Comparison of ENCODE assay signal across 15 cellular contexts in the genomic region with DNA sequence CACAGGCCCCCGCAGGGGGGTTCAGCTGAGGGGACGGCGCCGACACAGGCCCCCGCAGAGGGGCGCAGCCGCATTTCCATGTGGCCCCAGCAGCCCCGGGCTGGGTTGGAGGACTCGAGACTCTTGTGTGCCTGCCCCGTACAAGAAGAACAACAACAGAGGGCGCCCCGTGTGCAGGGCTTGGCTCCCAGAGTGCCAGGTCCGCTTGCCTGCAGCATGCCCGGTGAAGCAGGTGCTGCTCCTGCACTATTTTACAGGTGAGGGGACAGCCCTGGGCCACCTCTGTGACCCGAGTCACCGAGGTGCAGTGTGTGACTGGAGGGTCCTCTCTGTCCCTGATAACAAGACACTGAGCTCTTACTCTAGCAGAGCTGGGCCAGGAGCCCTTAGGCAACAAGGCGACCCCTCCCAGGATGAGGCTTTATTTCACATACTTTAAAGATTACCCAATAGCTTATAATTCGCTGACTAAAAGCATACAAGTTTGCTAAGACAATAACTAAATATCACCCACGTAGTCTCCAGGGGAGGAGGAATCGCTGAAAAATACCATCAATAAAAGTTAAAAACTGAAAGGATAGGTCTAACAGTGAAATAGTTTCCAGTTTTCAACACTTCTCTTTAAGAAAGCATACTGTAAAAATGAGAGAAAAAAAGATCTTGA. TPM values are rescaled to one million over a fixed set of nuclear protein-coding genes. Genes with fewer than 3 reads are reported as not detected.
DNase-seq lines count a peak whose midpoint lies in the region; ATAC-seq and TF ChIP-seq lines count a peak whose summit lies in the region.
"Had no signal": no experiment of that assay in that cellular context is flagged by ENCODE, and none has a peak within 500 bp of the region (broad histone marks: within the 10 kb centered on the region; RNA-seq: fewer than 3 reads in every experiment).

No MANE protein-coding gene starts in this region.

- no peaks in the 10 kb centered on the region for H3K4me1 ChIP-seq in mucosa of stomach (ENCODE audit: control insufficient read depth, insufficient read depth, low read length)
- H3K4me1 ChIP-seq: breast epithelium had no signal

- peaks cover 18 to 19% of the 10 kb centered on the region in 2 donors for H3K27me3 Mint-ChIP-seq in natural killer cell treated with Interleukin-12 subunit alpha and Interleukin-12 subunit beta and Interleukin-15 and Interleukin-18, amount 100 ng/mL, for 72 hours

- ATAC-seq in GM18502 (IDR thresholded peaks at IDR 0.05; ENCODE audit: poor library complexity, unreplicated experiment) = no peak
- ATAC-seq in GM18867 (IDR thresholded peaks at IDR 0.05; ENCODE audit: unreplicated experiment) = no peak
- no peak for ATAC-seq in natural killer cell treated with Interleukin-12 subunit alpha and Interleukin-12 subunit beta and Interleukin-15 and Interleukin-18, amount 100 ng/mL, for 72 hours
- ATAC-seq: natural killer cell; stimulated activated naive B cell treated with anti-CD40 and anti-IgM and Interleukin-4, amounts not matched to agents 10 μg/mL and 1 μg/mL and 100 μg/mL, for 72 hours had no signal

- no peaks in the 10 kb centered on the region for H3K36me3 ChIP-seq in mucosa of stomach (ENCODE audit: control insufficient read depth, insufficient read depth, low read length)
- H3K36me3 ChIP-seq: breast epithelium had no signal

- no peaks in the 10 kb centered on the region for H3K36me3 Mint-ChIP-seq in natural killer cell treated with Interleukin-12 subunit alpha and Interleukin-12 subunit beta and Interleukin-15 and Interleukin-18, amount 100 ng/mL, for 72 hours
- H3K36me3 Mint-ChIP-seq: natural killer cell; stimulated activated naive B cell treated with anti-CD40 and anti-IgM and Interleukin-4, amounts not matched to agents 10 μg/mL and 1 μg/mL and 100 μg/mL, for 72 hours had no signal

- no peaks in the 10 kb centered on the region for H3K4me1 Mint-ChIP-seq in natural killer cell treated with Interleukin-12 subunit alpha and Interleukin-12 subunit beta and Interleukin-15 and Interleukin-18, amount 100 ng/mL, for 72 hours (ENCODE audit: low read depth in 2 of 2)
- H3K4me1 Mint-ChIP-seq: natural killer cell had no signal

- no peaks in the 10 kb centered on the region for H3K9me3 ChIP-seq in mucosa of stomach (ENCODE audit: control insufficient read depth, low read length)
- H3K9me3 ChIP-seq: breast epithelium had no signal

- H3K27me3 ChIP-seq in mucosa of stomach (ENCODE audit: control insufficient read depth, insufficient read depth, low read length) = peaks cover 63% of the 10 kb centered on the region

- H3K4me3 ChIP-seq in epithelial cell of esophagus (ENCODE audit: low read length) (no peak overlapping the region), mucosa of stomach (ENCODE audit: low read length) (no peak overlapping the region)
- H3K4me3 ChIP-seq: breast epithelium had no signal

- TF ChIP-seq CTCF in epithelial cell of esophagus (IDR thresholded peaks at IDR 0.05; ENCODE audit: insufficient read depth, low read depth, low read length, missing control alignments) = no peak

- H3K9me3 Mint-ChIP-seq in natural killer cell treated with Interleukin-12 subunit alpha and Interleukin-12 subunit beta and Interleukin-15 and Interleukin-18, amount 100 ng/mL, for 72 hours = no peaks in the 10 kb centered on the region
- H3K9me3 Mint-ChIP-seq: activated T-cell treated with anti-CD3 and anti-CD28 coated beads, Interleukin-2, amount 50 U/mL, for 4 hours; natural killer cell had no signal

- H3K27ac Mint-ChIP-seq in natural killer cell treated with Interleukin-12 subunit alpha and Interleukin-12 subunit beta and Interleukin-15 and Interleukin-18, amount 100 ng/mL, for 72 hours = no peak overlapping the region
- H3K27ac Mint-ChIP-seq: natural killer cell; stimulated activated naive B cell treated with anti-CD40 and anti-IgM and Interleukin-4, amounts not matched to agents 10 μg/mL and 1 μg/mL and 100 μg/mL, for 72 hours had no signal

- H3K4me3 Mint-ChIP-seq in natural killer cell treated with Interleukin-12 subunit alpha and Interleukin-12 subunit beta and Interleukin-15 and Interleukin-18, amount 100 ng/mL, for 72 hours = no peak overlapping the region
- H3K4me3 Mint-ChIP-seq: activated T-cell treated with anti-CD3 and anti-CD28 coated beads, Interleukin-2, amount 50 U/mL, for 4 hours; natural killer cell; stimulated activated naive B cell treated with anti-CD40 and anti-IgM and Interleukin-4, amounts not matched to agents 10 μg/mL and 1 μg/mL and 100 μg/mL, for 72 hours had no signal

- H3K9ac ChIP-seq in mucosa of stomach (ENCODE audit: low read length) = peak overlapping the region; percentile 22

- DNase-seq in EH (ENCODE audit: low read depth) = peak; percentile 19
- peak; percentile 11 for DNase-seq in NCI-H526 treated with DMSO at 0.1 percent for 48 hours (lab: John Stamatoyannopoulos, UW)
- peak; percentile 36 for DNase-seq in epithelial cell of esophagus (ENCODE audit: low read depth)
- DNase-seq in activated CD4-positive, alpha-beta T cell treated with anti-CD3 and anti-CD28 coated beads, Interleukin-2, amount 50 U/mL, for 48 hours = no peak
- DNase-seq in natural killer cell treated with Interleukin-12 subunit alpha and Interleukin-12 subunit beta and Interleukin-15 and Interleukin-18, amount 100 ng/mL, for 72 hours (ENCODE audit: low spot score) = no peak
- DNase-seq: activated T-cell treated with anti-CD3 and anti-CD28 coated beads, Interleukin-2, amount 50 U/mL, for 4 hours; AML-193; islet precursor cell; natural killer cell; NCI-H510A; stimulated activated naive B cell treated with anti-CD40 and anti-IgM and Interleukin-4, amounts not matched to agents 10 μg/mL and 1 μg/mL and 100 μg/mL, for 72 hours had no signal

RNA-seq across cellular contexts. Expression of a gene that starts 41.7 kb away (rescaled TPM):
- total RNA-seq in natural killer cell treated with Interleukin-12 subunit alpha and Interleukin-12 subunit beta and Interleukin-15 and Interleukin-18, amount 100 ng/mL, for 72 hours = 1 to 10 TPM in 1 of 2 donors, under 1 TPM in 1; 0.21 to 1.1 TPM

RNA-seq across cellular contexts. Expression of a gene that starts 46.2 kb away (rescaled TPM):
- 10 to 100 TPM; 15.3 to 58.1 TPM for total RNA-seq in natural killer cell treated with Interleukin-12 subunit alpha and Interleukin-12 subunit beta and Interleukin-15 and Interleukin-18, amount 100 ng/mL, for 72 hours

Comparison
In these comparisons a context has a peak if more than half of its experiments do, and no peak if none do; other contexts are left out.
1. DNase-seq: peak in EH (single experiment), NCI-H526 treated with DMSO at 0.1 percent for 48 hours (single experiment) and epithelial cell of esophagus (single experiment); none in activated CD4-positive, alpha-beta T cell treated with anti-CD3 and anti-CD28 coated beads, Interleukin-2, amount 50 U/mL, for 48 hours (0 of 2) and natural killer cell treated with Interleukin-12 subunit alpha and Interleukin-12 subunit beta and Interleukin-15 and Interleukin-18, amount 100 ng/mL, for 72 hours (single experiment).